In genomic region chr4:70722199-70722791, GRCh38 we compare ENCODE assay signal across 1 cellular context.
TF ChIP-seq lines count a peak whose summit lies in the region.

No MANE protein-coding gene starts in this region.

TF ChIP-seq in GM23338, 12 proteins besides CTCF, POLR2A, EP300 and RAD21 (continued from another document):
- TF ChIP-seq ZNF462 (CRISPR knock-in tag; IDR thresholded peaks at IDR 0.05), result no peak
- TF ChIP-seq ETS1 (IDR thresholded peaks at IDR 0.05), result no peak
- TF ChIP-seq STAT1 (IDR thresholded peaks at IDR 0.05; ENCODE audit: unreplicated experiment), result no peak
- TF ChIP-seq ZNF114 (CRISPR knock-in tag; IDR thresholded peaks at IDR 0.05), result no peak
- TF ChIP-seq JUNB (IDR thresholded peaks at IDR 0.05; ENCODE audit: unreplicated experiment), result no peak
- TF ChIP-seq REST (IDR thresholded peaks at IDR 0.05; ENCODE audit: unreplicated experiment), result no peak
- TF ChIP-seq POLR2AphosphoS5 (IDR thresholded peaks at IDR 0.05; ENCODE audit: low read depth), result no peak
- no peak for TF ChIP-seq EZH2phosphoT487 (IDR thresholded peaks at IDR 0.05; ENCODE audit: unreplicated experiment)
